8 cellular contexts compared by ENCODE assay signal in the genomic region with DNA sequence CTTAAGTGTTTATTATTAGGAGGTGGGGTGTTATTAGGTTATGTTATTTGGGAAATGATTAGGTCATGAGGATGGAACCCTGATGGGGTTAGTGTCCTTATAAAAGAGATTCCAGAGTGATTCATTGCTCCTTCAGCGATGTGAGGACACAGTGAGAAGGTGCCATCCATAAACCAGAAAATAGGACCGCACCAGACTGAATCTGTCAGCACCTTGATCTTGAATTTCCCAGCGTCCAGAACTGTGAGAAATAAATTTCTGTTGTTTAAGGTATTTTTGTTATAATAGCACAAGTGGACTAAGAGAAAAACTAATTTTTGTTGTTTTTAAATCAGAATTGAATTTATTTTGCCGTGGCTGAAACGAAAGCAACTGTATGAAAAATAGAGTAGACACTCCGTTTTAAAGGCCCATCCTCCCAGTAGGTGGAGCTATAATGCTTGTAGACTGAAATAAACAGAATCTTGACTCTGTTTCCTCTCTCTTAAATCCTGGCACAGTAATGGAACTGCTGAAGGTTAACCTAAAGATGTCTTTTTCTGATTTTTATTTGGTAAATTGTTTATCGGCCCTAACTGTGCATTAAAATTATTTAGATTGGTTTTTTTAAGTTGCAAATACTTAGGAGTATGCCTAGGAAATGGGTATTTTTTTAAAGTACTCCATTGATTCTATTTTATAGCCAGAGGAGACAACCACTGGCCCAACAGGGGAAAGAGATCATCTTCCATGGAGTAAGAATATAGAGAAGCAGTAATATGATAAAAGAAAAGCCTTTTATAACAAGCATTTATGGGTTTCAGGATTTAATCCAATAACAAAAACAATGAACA.
DNase-seq lines count a peak whose midpoint lies in the region; ATAC-seq, FAIRE-seq and TF ChIP-seq lines count a peak whose summit lies in the region.

No MANE protein-coding gene starts in this region.

- H4K20me1 ChIP-seq in osteoblast (ENCODE audit: insufficient read depth, low read length) = no peaks in the 10 kb centered on the region

- DNase-seq in AML-193 (lab: John Stamatoyannopoulos, UW) (peak; percentile 29 to 34), GM12892 (ENCODE audit: insufficient read length) (no peak), NCI-H1436 treated with DMSO at 0.1 percent for 48 hours (lab: John Stamatoyannopoulos, UW) (peak; percentile 24), activated B cell treated with CpG ODN at 0.5 μM for 24 hours (no peak), fibroblast of the aortic adventitia (ENCODE audit: low read depth) (peak; percentile 83), osteoblast (ENCODE audit: insufficient read length, low spot score, missing footprints) (peak; percentile 80), activated gamma-delta T cell treated with Interleukin-2 at 50 U/mL for 16 hours (no peak)

- peak overlapping the region; percentile 75 for H3K4me3 Mint-ChIP-seq in activated B cell treated with CpG ODN at 0.5 μM for 24 hours

- H3K9me3 ChIP-seq in osteoblast (ENCODE audit: low read depth, low read length) = no peaks in the 10 kb centered on the region

- H3K27ac Mint-ChIP-seq in activated B cell treated with CpG ODN at 0.5 μM for 24 hours = no peak overlapping the region

- peak; percentile 38 for FAIRE-seq in GM12892 (lab: Jason Lieb, UNC)

- peaks cover 3% of the 10 kb centered on the region for H3K27me3 ChIP-seq in osteoblast (ENCODE audit: insufficient read depth, low read length)

- H2AFZ ChIP-seq in osteoblast (ENCODE audit: low read length) = peak overlapping the region; percentile 82

- no peaks in the 10 kb centered on the region for H3K4me1 Mint-ChIP-seq in activated B cell treated with CpG ODN at 0.5 μM for 24 hours

- POLR2A ChIA-PET in activated B cell treated with CpG ODN at 0.5 μM for 24 hours (lab: Charles Lee) = no interaction called here

- no peaks in the 10 kb centered on the region for H3K36me3 ChIP-seq in osteoblast (ENCODE audit: insufficient read depth, low read length)

- intact Hi-C loops in activated B cell treated with CpG ODN at 0.5 μM for 24 hours (cut with micrococcal nuclease) = loop anchor here (1.0 to 10.0 kb wide), 5 partner anchors 317 to 1433 kb away; no protein-coding TSS in a partner anchor

- no peaks in the 10 kb centered on the region for H3K9me3 Mint-ChIP-seq in activated B cell treated with CpG ODN at 0.5 μM for 24 hours

- no peak for TF ChIP-seq POLR2A in GM12892 (IDR thresholded peaks at IDR 0.05; ENCODE audit: low read depth, low read length)

- no peak overlapping the region for H3K27ac ChIP-seq in osteoblast (ENCODE audit: low read depth, low read length)

- no peak for TF ChIP-seq CTCF in activated B cell treated with CpG ODN at 0.5 μM for 24 hours (IDR thresholded peaks at IDR 0.05)
- TF ChIP-seq CTCF in fibroblast of the aortic adventitia (IDR thresholded peaks at IDR 0.05; ENCODE audit: insufficient read depth, low read length) = peak; percentile 65
- TF ChIP-seq CTCF in osteoblast (IDR thresholded peaks at IDR 0.05; ENCODE audit: extremely low read depth, low read depth, low read length) = peak; percentile 73

- CTCF ChIA-PET in activated B cell treated with CpG ODN at 0.5 μM for 24 hours (lab: Charles Lee) = interaction anchor here (1.2 kb wide), 1 partner anchor 950 kb away, joined by 3 read pairs; no protein-coding TSS in a partner anchor

- H3K4me3 ChIP-seq in fibroblast of the aortic adventitia (ENCODE audit: low read depth, low read length) = peak overlapping the region; percentile 61
- H3K4me3 ChIP-seq in osteoblast (ENCODE audit: insufficient read depth, low read length) = peak overlapping the region; percentile 71

- H3K36me3 Mint-ChIP-seq in activated B cell treated with CpG ODN at 0.5 μM for 24 hours (ENCODE audit: low read depth) = no peaks in the 10 kb centered on the region

- ATAC-seq in HG02870 (IDR thresholded peaks at IDR 0.05; ENCODE audit: unreplicated experiment) (peak; percentile 80), activated B cell treated with CpG ODN at 0.5 μM for 24 hours (ENCODE audit: low read depth) (no peak)

- H3K79me2 ChIP-seq in osteoblast (ENCODE audit: insufficient read depth, low read length) = no peaks in the 10 kb centered on the region

- H3K4me1 ChIP-seq in osteoblast (ENCODE audit: insufficient read depth, low read length) = no peaks in the 10 kb centered on the region

- H3K4me2 ChIP-seq in osteoblast (ENCODE audit: insufficient read depth, low read length) = peak overlapping the region; percentile 76

- peaks cover 6% of the 10 kb centered on the region for H3K27me3 Mint-ChIP-seq in activated B cell treated with CpG ODN at 0.5 μM for 24 hours

Comparison
In these comparisons a context has a peak if more than half of its experiments do, and no peak if none do; other contexts are left out.
1. DNase-seq: peak in AML-193 (2 of 2), NCI-H1436 treated with DMSO at 0.1 percent for 48 hours (single experiment), fibroblast of the aortic adventitia (single experiment) and osteoblast (single experiment); none in GM12892 (single experiment), activated B cell treated with CpG ODN at 0.5 μM for 24 hours (single experiment) and activated gamma-delta T cell treated with Interleukin-2 at 50 U/mL for 16 hours (single experiment).